31 cellular contexts compared by ENCODE assay signal in the genomic region with DNA sequence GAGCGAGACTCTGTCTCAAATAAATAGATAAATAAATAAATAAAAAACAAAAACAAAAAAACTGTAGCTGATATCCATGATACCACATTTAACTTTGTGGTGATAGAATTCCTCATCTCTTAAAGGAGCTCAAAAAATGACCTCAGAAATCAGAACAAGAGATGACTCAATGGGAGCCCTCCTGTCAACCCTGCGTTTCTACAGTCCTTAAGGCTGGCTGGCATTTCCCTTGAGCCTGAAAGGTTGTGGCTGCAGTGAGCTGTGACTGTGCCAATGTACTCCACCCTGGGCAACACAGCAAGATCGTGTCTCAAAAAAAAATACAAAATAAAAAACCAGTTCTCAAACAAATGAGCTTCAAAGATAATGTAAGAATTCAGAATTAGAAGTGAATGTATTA. TPM values are rescaled to one million over a fixed set of nuclear protein-coding genes. Genes with fewer than 3 reads are reported as not detected.
"Had no signal": no experiment of that assay in that cellular context is flagged by ENCODE, and none has a peak within 500 bp of the region (broad histone marks: within the 10 kb centered on the region; RNA-seq: fewer than 3 reads in every experiment).

No MANE protein-coding gene starts in this region.

- H3K9me3 ChIP-seq: adrenal gland, thyroid gland, upper lobe of right lung had no signal

- DNase-seq: activated CD4-positive, alpha-beta T cell treated with anti-CD3 and anti-CD28 coated beads, Interleukin-2, amount 10 ng/mL, durations not matched to agents 7 days and 5 days; activated CD4-positive, CD25-positive, alpha-beta regulatory T cell treated with anti-CD3 and anti-CD28 coated beads, Interleukin-2, amount 50 U/mL, for 72 hours; activated CD8-positive, alpha-beta memory T cell treated with anti-CD3 and anti-CD28 coated beads, Interleukin-2, amount 10 ng/mL, durations not matched to agents 7 days and 5 days; activated CD8-positive, alpha-beta T cell treated with anti-CD3 and anti-CD28 coated beads, Interleukin-2, amount 10 ng/mL, durations not matched to agents 7 days and 5 days; activated naive CD8-positive, alpha-beta T cell treated with anti-CD3 and anti-CD28 coated beads for 36 hours; activated T-cell treated with anti-CD3 and anti-CD28 coated beads, Interleukin-2, amount 50 U/mL, for 48 hours; aorta; dorsolateral prefrontal cortex; effector memory CD4-positive, alpha-beta T cell; head of caudate nucleus; kidney glomerular epithelial cell; retina; stimulated activated CD4-positive, alpha-beta T cell treated with anti-CD3 and anti-CD28 coated beads, Interleukin-1b, Interleukin-23, amount 100 ng/mL, for 48 hours; stimulated activated CD4-positive, alpha-beta T cell treated with anti-CD3 and anti-CD28 coated beads, Interleukin-4, amount 100 ng/mL, for 4 hours; stimulated activated CD8-positive, alpha-beta memory T cell treated with anti-CD3 and anti-CD28 coated beads, Interleukin-4, amount 100 ng/mL, for 48 hours; stimulated activated naive CD8-positive, alpha-beta T cell treated with anti-CD3 and anti-CD28 coated beads, Interleukin-15, amount 100 ng/mL, for 72 hours; T-helper 17 cell; T1000; thyroid gland; upper lobe of right lung had no signal

- ATAC-seq: activated CD8-positive, alpha-beta memory T cell treated with anti-CD3 and anti-CD28 coated beads, Interleukin-2, amount 10 ng/mL, durations not matched to agents 7 days and 5 days; activated CD8-positive, alpha-beta T cell treated with anti-CD3 and anti-CD28 coated beads, Interleukin-2, amount 10 ng/mL, durations not matched to agents 7 days and 5 days; gastroesophageal sphincter; stimulated activated memory B cell treated with anti-CD40 and anti-IgM and Interleukin-4, amounts not matched to agents 10 μg/mL and 1 μg/mL and 100 μg/mL, for 72 hours; stimulated activated naive CD8-positive, alpha-beta T cell treated with anti-CD3 and anti-CD28 coated beads, Interleukin-15, amount 100 ng/mL, for 72 hours; T-helper 17 cell; upper lobe of right lung had no signal

- H3K4me1 ChIP-seq: gastroesophageal sphincter, thyroid gland, upper lobe of right lung had no signal

- H3K4me3 ChIP-seq: adrenal gland, cardiac muscle cell, coronary artery, dorsolateral prefrontal cortex, gastroesophageal sphincter, smooth muscle cell, thyroid gland, upper lobe of right lung had no signal

- H3K27ac ChIP-seq: adrenal gland, cardiac muscle cell, coronary artery, dorsolateral prefrontal cortex, gastroesophageal sphincter, thyroid gland, upper lobe of right lung had no signal

- H3K36me3 ChIP-seq: adrenal gland, cardiac muscle cell, gastroesophageal sphincter, thyroid gland, upper lobe of right lung had no signal

- H3K27me3 ChIP-seq: adrenal gland, cardiac muscle cell, dorsolateral prefrontal cortex, gastroesophageal sphincter, thyroid gland, upper lobe of right lung had no signal

RNA-seq across cellular contexts. Expression of gene CHST9, which starts 40.4 kb away (rescaled TPM):
- total RNA-seq: activated CD4-positive, alpha-beta T cell treated with anti-CD3 and anti-CD28 coated beads, Interleukin-2, amount 10 ng/mL, durations not matched to agents 7 days and 5 days; activated CD8-positive, alpha-beta memory T cell treated with anti-CD3 and anti-CD28 coated beads, Interleukin-2, amount 10 ng/mL, durations not matched to agents 7 days and 5 days; activated CD8-positive, alpha-beta T cell treated with anti-CD3 and anti-CD28 coated beads, Interleukin-2, amount 10 ng/mL, durations not matched to agents 7 days and 5 days; activated naive CD8-positive, alpha-beta T cell treated with anti-CD3 and anti-CD28 coated beads for 36 hours; activated T-helper 2 cell treated with anti-CD3 and anti-CD28 coated beads, Interferon-gamma antibody, Interleukin-2, Interleukin-4, amounts not matched to agents 10 μg/mL and 5 μg/mL and 100 μg/mL, durations not matched to agents 14 hours and 24 hours and 36 hours; fibroblast of lung; fibroblast of villous mesenchyme; lung microvascular endothelial cell; osteoblast; smooth muscle cell; T-helper 17 cell had no signal
- polyA plus RNA-seq: aorta, cardiac muscle cell, fibroblast of lung, smooth muscle cell had no signal
